ENCODE assay signal across 8 cellular contexts in the genomic region with DNA sequence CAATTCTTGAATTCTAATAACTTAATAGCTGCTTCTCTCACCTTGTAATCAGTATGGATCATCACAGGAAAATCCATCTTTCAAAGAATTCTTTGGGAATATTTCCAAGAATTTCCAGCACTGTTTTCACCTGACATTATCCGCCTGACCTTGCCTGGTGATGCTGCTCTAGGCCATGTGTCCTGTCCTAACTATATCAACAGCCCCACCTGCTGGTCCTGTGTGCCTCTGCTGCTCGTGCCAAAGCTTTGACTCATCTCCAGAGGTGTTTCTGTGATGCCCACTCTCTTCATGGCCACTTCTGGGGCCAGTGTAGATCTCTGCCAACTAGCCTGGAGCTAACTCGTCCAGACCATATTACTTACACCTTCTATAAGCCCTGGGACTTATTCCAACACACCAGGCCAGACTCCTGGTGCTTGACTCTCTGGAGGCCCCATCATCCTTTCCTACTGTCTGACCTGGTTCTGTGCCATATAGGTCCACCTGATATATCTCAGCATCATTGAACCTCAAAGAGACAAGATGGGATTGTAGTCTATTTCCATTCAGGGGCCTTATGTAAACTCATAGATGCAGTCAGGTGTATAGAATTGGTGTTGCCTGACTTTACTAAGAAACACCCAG.
DNase-seq lines count a peak whose midpoint lies in the region; TF ChIP-seq lines count a peak whose summit lies in the region.

No MANE protein-coding gene starts in this region.

- DNase-seq in ELF-1 (ENCODE audit: low read depth, low spot score) (peak; percentile 77), H7 (peak; percentile 76), NB4 (ENCODE audit: low read depth) (peak; percentile 58), T-helper 9 cell (peak; percentile 29), astrocyte of the cerebellum (ENCODE audit: low read depth) (peak; percentile 71), iPS DF 6.9 (ENCODE audit: low read depth, low spot score) (peak; percentile 39), NCI-H128 (lab: John Stamatoyannopoulos, UW; ENCODE audit: unreplicated experiment) (no peak)
- DNase-seq in stimulated activated CD4-positive, alpha-beta T cell treated with anti-CD3 and anti-CD28 coated beads, Interleukin-1b, Interleukin-23, amount 100 ng/mL, for 48 hours: peak; percentile 66

- no peak overlapping the region for H3K4me3 ChIP-seq in H7 (ENCODE audit: insufficient read depth, low read depth, low read length)
- H3K4me3 ChIP-seq in NB4 (ENCODE audit: low read depth, low read length): no peak overlapping the region
- no peak overlapping the region for H3K4me3 ChIP-seq in astrocyte of the cerebellum (ENCODE audit: low read depth, low read length)
- H3K4me3 ChIP-seq in iPS DF 6.9 (ENCODE audit: low read length): no peak overlapping the region

- no peaks in the 10 kb centered on the region for H3K9me3 ChIP-seq in iPS DF 6.9 (ENCODE audit: control insufficient read depth, insufficient read depth, low read length)

- H3K4me1 ChIP-seq in iPS DF 6.9 (ENCODE audit: control insufficient read depth, insufficient read depth, low read length): no peaks in the 10 kb centered on the region

- no peak overlapping the region for H3K27ac ChIP-seq in iPS DF 6.9 (ENCODE audit: low read length)

- no peaks in the 10 kb centered on the region for H3K27me3 ChIP-seq in H7 (ENCODE audit: control insufficient read depth, insufficient read depth, low read length)
- H3K27me3 ChIP-seq in iPS DF 6.9 (ENCODE audit: control insufficient read depth, insufficient read depth, low read length): no peaks in the 10 kb centered on the region

- WGBS in iPS DF 6.9 (ENCODE audit: insufficient coverage, insufficient read length): no CpG with 5 or more reads among the region's 3 CpGs

- TF ChIP-seq CTCF in NB4 (IDR thresholded peaks at IDR 0.05; ENCODE audit: low read depth, low read length) (peak; percentile 70), astrocyte of the cerebellum (IDR thresholded peaks at IDR 0.05; ENCODE audit: low read depth, low read length, missing control alignments) (peak; percentile 85)

- no peak for TF ChIP-seq POLR2A in NB4 (IDR thresholded peaks at IDR 0.05; ENCODE audit: extremely low read depth, insufficient read length)

- no peaks in the 10 kb centered on the region for H3K36me3 ChIP-seq in H7 (replicated peaks; ENCODE audit: control insufficient read depth, insufficient read depth, low read length)
- H3K36me3 ChIP-seq in iPS DF 6.9 (ENCODE audit: control insufficient read depth, insufficient read depth, low read length): no peaks in the 10 kb centered on the region

- in situ Hi-C loops in astrocyte of the cerebellum (cut with HindIII; ENCODE audit: low sequenced_read_pairs): no loop called here
